Comparison of ENCODE assay signal across 14 cellular contexts in genomic region chr10:1671366-1672000, GRCh38.
DNase-seq lines count a peak whose midpoint lies in the region; ATAC-seq, FAIRE-seq and TF ChIP-seq lines count a peak whose summit lies in the region.
"Had no signal": no experiment of that assay in that cellular context is flagged by ENCODE, and none has a peak within 500 bp of the region (broad histone marks: within the 10 kb centered on the region; RNA-seq: fewer than 3 reads in every experiment).

No MANE protein-coding gene starts in this region.

- no peaks in the 10 kb centered on the region for H3F3A ChIP-seq in smooth muscle cell (ENCODE audit: low read depth)

- H3K14ac ChIP-seq in H1 (ENCODE audit: insufficient read length) (peak overlapping the region; percentile 66), neuronal stem cell (ENCODE audit: low read length) (no peak overlapping the region)

- H3K27ac ChIP-seq in RWPE2 (ENCODE audit: poor library complexity, severe bottlenecking) (peak overlapping the region; percentile 51), H1 (ENCODE audit: low read depth, low read length) (no peak overlapping the region), neuronal stem cell (replicated peaks; ENCODE audit: low read length) (no peak overlapping the region), upper lobe of right lung (no peak overlapping the region), smooth muscle cell (ENCODE audit: low read depth) (no peak overlapping the region)
- H3K27ac ChIP-seq: BLaER1 had no signal

- H3K23me2 ChIP-seq in H1 (ENCODE audit: low read depth, low read length): peaks cover 11% of the 10 kb centered on the region; the same call in 1 of the 2 replicates

- DNase-seq in RWPE2 (ENCODE audit: low spot score): no peak
- DNase-seq in H1 (ENCODE audit: low read depth in 1 of 2, low spot score in 2 of 2): no peak
- DNase-seq in neuronal stem cell (ENCODE audit: low spot score): no peak
- DNase-seq in upper lobe of right lung: no peak
- no peak for DNase-seq in smooth muscle cell (lab: John Stamatoyannopoulos, UW; ENCODE audit: unreplicated experiment)
- no peak for DNase-seq in NCI-H128 (lab: John Stamatoyannopoulos, UW; ENCODE audit: unreplicated experiment)
- DNase-seq in NCI-H2029 (lab: John Stamatoyannopoulos, UW): no peak
- DNase-seq: 8988T; CD4-positive, alpha-beta memory T cell; DMS79 treated with DMSO at 0.1 percent for 48 hours; GF-D8 had no signal

- H3K4me2 ChIP-seq in H1 (ENCODE audit: insufficient read depth in 1 of 2, low read depth in 2 of 2, low read length in 2 of 2) (no peak overlapping the region), neuronal stem cell (ENCODE audit: insufficient read depth, low read length, poor library complexity, severe bottlenecking) (no peak overlapping the region), smooth muscle cell (no peak overlapping the region)
- H3K4me2 ChIP-seq: BLaER1 had no signal

- TF ChIP-seq CTCF in RWPE2 (IDR thresholded peaks at IDR 0.05; ENCODE audit: poor library complexity, severe bottlenecking) (no peak), H1 (IDR thresholded peaks at IDR 0.05; ENCODE audit: control extremely low read depth in 1 of 3, insufficient read depth in 1 of 3, low read depth in 1 of 3, low read length in 3 of 3) (no peak), upper lobe of right lung (IDR thresholded peaks at IDR 0.05) (no peak), smooth muscle cell (IDR thresholded peaks at IDR 0.05; ENCODE audit: borderline replicate concordance, insufficient read depth, poor library complexity, severe bottlenecking) (no peak)

- H2BK5ac ChIP-seq in H1 (ENCODE audit: low read depth, low read length) (no peak overlapping the region), neuronal stem cell (ENCODE audit: low read length) (no peak overlapping the region)

- no peak overlapping the region for H2AK5ac ChIP-seq in H1 (ENCODE audit: low read depth, low read length)
- H2AK5ac ChIP-seq in neuronal stem cell (ENCODE audit: low read depth, low read length): no peak overlapping the region

- H2BK12ac ChIP-seq in H1 (ENCODE audit: low read depth, low read length): no peak overlapping the region
- no peak overlapping the region for H2BK12ac ChIP-seq in neuronal stem cell (ENCODE audit: low read length)

- H3K4ac ChIP-seq in H1 (replicated peaks; ENCODE audit: insufficient read length, low read depth, low read length): no peak overlapping the region
- no peak overlapping the region for H3K4ac ChIP-seq in neuronal stem cell (ENCODE audit: low read length)

- H3K9ac ChIP-seq in H1 (replicated peaks in 1 of 4; ENCODE audit: extremely low read depth in 1 of 4, low read depth in 3 of 4, low read length in 3 of 4): no peak overlapping the region
- H3K9ac ChIP-seq in neuronal stem cell (ENCODE audit: low read depth, low read length, poor library complexity): no peak overlapping the region
- H3K9ac ChIP-seq in smooth muscle cell (ENCODE audit: low read depth): no peak overlapping the region
- H3K9ac ChIP-seq: BLaER1 had no signal

- FAIRE-seq in H1 (lab: Jason Lieb, UNC): no peak
- FAIRE-seq: HepG2 had no signal

- H4K5ac ChIP-seq in H1 (ENCODE audit: insufficient read length, low read depth, low read length): no peak overlapping the region

- H2BK20ac ChIP-seq in H1 (ENCODE audit: low read length): no peak overlapping the region

- H3K18ac ChIP-seq in H1 (ENCODE audit: extremely low read depth, low read length) (no peak overlapping the region), neuronal stem cell (ENCODE audit: low read length) (peak overlapping the region; percentile 23)

- no peak overlapping the region for H4K91ac ChIP-seq in H1 (replicated peaks; ENCODE audit: insufficient read length, low read length)
- H4K91ac ChIP-seq in neuronal stem cell (ENCODE audit: low read depth, low read length, poor library complexity): no peak overlapping the region

- no peaks in the 10 kb centered on the region for H3K79me2 ChIP-seq in H1 (ENCODE audit: control insufficient read depth in 1 of 2, insufficient read depth in 2 of 2, low read length in 2 of 2)
- H3K79me2 ChIP-seq in smooth muscle cell (ENCODE audit: low read depth): no peaks in the 10 kb centered on the region

- no peaks in the 10 kb centered on the region for H3K9me3 ChIP-seq in RWPE2 (ENCODE audit: severe bottlenecking)
- H3K9me3 ChIP-seq in H1 (ENCODE audit: insufficient read depth in 2 of 2, low read depth in 1 of 2, low read length in 1 of 2): no peaks in the 10 kb centered on the region
- no peaks in the 10 kb centered on the region for H3K9me3 ChIP-seq in neuronal stem cell (replicated peaks in 1 of 2; ENCODE audit: control insufficient read depth in 2 of 2, insufficient read depth in 1 of 2, low read depth in 1 of 2, low read length in 2 of 2)
- no peaks in the 10 kb centered on the region for H3K9me3 ChIP-seq in upper lobe of right lung
- H3K9me3 ChIP-seq in smooth muscle cell (replicated peaks; ENCODE audit: low read depth): no peaks in the 10 kb centered on the region
- H3K9me3 ChIP-seq: HAP-1 had no signal

- H2BK120ac ChIP-seq in H1 (replicated peaks; ENCODE audit: low read depth, low read length) (no peak overlapping the region), neuronal stem cell (ENCODE audit: low read depth, low read length) (no peak overlapping the region)

- TF ChIP-seq POLR2A in H1 (IDR thresholded peaks at IDR 0.05; ENCODE audit: control extremely low read depth in 1 of 2, low read depth in 2 of 2, low read length in 2 of 2): no peak

- WGBS in H1 (ENCODE audit: extremely low coverage in 1 of 2, insufficient coverage in 1 of 2, insufficient read length in 1 of 2, insufficient replicate concordance in 2 of 2, low coverage in 1 of 2, low lambda C conversion rate in 2 of 2, missing lambda C conversion rate in 1 of 2), 2 experiments: 90% methylated on average over 20 of the region's 20 CpGs; no CpG with 5 or more reads in 1 of the 2 experiments
- no CpG with 5 or more reads among the region's 20 CpGs for WGBS in neuronal stem cell (ENCODE audit: extremely low coverage in 2 of 2, insufficient read length in 2 of 2, insufficient replicate concordance in 1 of 2), 2 donors
- WGBS in smooth muscle cell (ENCODE audit: low lambda C conversion rate): 91% methylated on average over 20 of the region's 20 CpGs

- H2AFZ ChIP-seq in H1 (ENCODE audit: low read length): no peak overlapping the region
- no peak overlapping the region for H2AFZ ChIP-seq in neuronal stem cell (ENCODE audit: low read length)
- no peak overlapping the region for H2AFZ ChIP-seq in smooth muscle cell (ENCODE audit: low read depth)

- TF ChIP-seq RAD21 in H1 (IDR thresholded peaks at IDR 0.05 in 1 of 2, conservative IDR thresholded peaks at IDR 0.05 in 1 of 2; ENCODE audit: low read depth in 2 of 2, low read length in 2 of 2): no peak

- POLR2A ChIA-PET in H1 (lab: Charles Lee; ENCODE audit: partially characterized antibody): interaction anchor here (1.0 kb wide), 1 partner anchor 9 kb away, joined by 3 read pairs; no protein-coding TSS in a partner anchor

- no peak overlapping the region for H3K23ac ChIP-seq in H1 (ENCODE audit: insufficient read length)
- no peak overlapping the region for H3K23ac ChIP-seq in neuronal stem cell (ENCODE audit: low read depth, low read length, poor library complexity)

- H3K27me3 ChIP-seq in RWPE2 (ENCODE audit: insufficient read depth, poor library complexity, severe bottlenecking) (no peaks in the 10 kb centered on the region), H1 (replicated peaks in 1 of 4; ENCODE audit: control insufficient read depth in 3 of 4, extremely low read depth in 1 of 4, insufficient read depth in 3 of 4, low read length in 3 of 4) (no peaks in the 10 kb centered on the region), neuronal stem cell (ENCODE audit: control insufficient read depth in 3 of 3, insufficient read depth in 3 of 3, low read depth in 1 of 3, low read length in 3 of 3) (no peaks in the 10 kb centered on the region), upper lobe of right lung (no peaks in the 10 kb centered on the region), smooth muscle cell (ENCODE audit: low read depth) (no peaks in the 10 kb centered on the region)
- H3K27me3 ChIP-seq: BLaER1 had no signal

- H3K79me1 ChIP-seq in H1 (ENCODE audit: low read depth, low read length) (no peaks in the 10 kb centered on the region; the same call in 1 of the 2 replicates), neuronal stem cell (ENCODE audit: low read depth, low read length) (peaks cover 2% of the 10 kb centered on the region)

- H4K8ac ChIP-seq in H1 (ENCODE audit: extremely low read depth, insufficient read depth, low read length) (peak overlapping the region; percentile 42; the same call in 1 of the 2 replicates), neuronal stem cell (ENCODE audit: low read depth, low read length) (no peak overlapping the region)

- H3K4me1 ChIP-seq in RWPE2 (ENCODE audit: insufficient read depth, poor library complexity, severe bottlenecking) (peaks cover 6% of the 10 kb centered on the region), H1 (replicated peaks in 1 of 4; ENCODE audit: control insufficient read depth in 3 of 4, insufficient read depth in 4 of 4, low read length in 3 of 4) (peaks cover 0 to 3% (median 0%) of the 10 kb centered on the region in 4 experiments; a peak in 2 of 7 replicates), neuronal stem cell (ENCODE audit: control insufficient read depth in 2 of 2, insufficient read depth in 1 of 2, low read depth in 1 of 2, low read length in 2 of 2) (no peaks in the 10 kb centered on the region), upper lobe of right lung (no peaks in the 10 kb centered on the region), smooth muscle cell (ENCODE audit: low read depth) (no peaks in the 10 kb centered on the region)
- H3K4me1 ChIP-seq: HAP-1 had no signal

- CTCF ChIA-PET in H1 (lab: Charles Lee; ENCODE audit: partially characterized antibody): no interaction called here

- intact Hi-C loops in upper lobe of right lung (cut with DNase I): no loop called here

- H3K36me3 ChIP-seq in RWPE2 (ENCODE audit: low read depth) (no peaks in the 10 kb centered on the region), H1 (ENCODE audit: control insufficient read depth in 2 of 4, insufficient read depth in 4 of 4, low read length in 3 of 4) (no peaks in the 10 kb centered on the region), neuronal stem cell (replicated peaks in 1 of 2; ENCODE audit: control insufficient read depth in 2 of 2, insufficient read depth in 2 of 2, low read length in 2 of 2) (peaks cover 0 to 2% of the 10 kb centered on the region in 2 donors), upper lobe of right lung (no peaks in the 10 kb centered on the region), smooth muscle cell (ENCODE audit: low read depth) (no peaks in the 10 kb centered on the region)
- H3K36me3 ChIP-seq: BLaER1, HAP-1 had no signal

- H4K20me1 ChIP-seq in H1 (replicated peaks in 1 of 2; ENCODE audit: control insufficient read depth in 1 of 2, insufficient read depth in 2 of 2, low read length in 2 of 2): peaks cover 0 to 9% of the 10 kb centered on the region in 2 experiments
- H4K20me1 ChIP-seq in smooth muscle cell (ENCODE audit: low read depth): no peaks in the 10 kb centered on the region

- no peak overlapping the region for H3K4me3 ChIP-seq in RWPE2 (ENCODE audit: severe bottlenecking)
- H3K4me3 ChIP-seq in H1 (ENCODE audit: extremely low read depth in 1 of 4, insufficient read depth in 2 of 4, low read depth in 3 of 4, low read length in 4 of 4): no peak overlapping the region
- no peak overlapping the region for H3K4me3 ChIP-seq in neuronal stem cell (ENCODE audit: low read length in 2 of 2)
- no peak overlapping the region for H3K4me3 ChIP-seq in upper lobe of right lung
- H3K4me3 ChIP-seq in smooth muscle cell: no peak overlapping the region
- H3K4me3 ChIP-seq: BLaER1, HAP-1 had no signal

- H2BK15ac ChIP-seq in H1 (ENCODE audit: low read length): no peak overlapping the region
- no peak overlapping the region for H2BK15ac ChIP-seq in neuronal stem cell (ENCODE audit: low read length)

- H3K56ac ChIP-seq in H1 (replicated peaks; ENCODE audit: insufficient read length, low read depth, low read length): no peak overlapping the region

- no peak for TF ChIP-seq EP300 in H1 (IDR thresholded peaks at IDR 0.05; ENCODE audit: borderline replicate concordance in 1 of 2, low read depth in 2 of 2, low read length in 2 of 2)

- ATAC-seq in RWPE2 (ENCODE audit: low read depth): no peak
- peak; percentile 10 for ATAC-seq in upper lobe of right lung
- ATAC-seq: HepG2 had no signal
